ENCODE assay signal across 12 cellular contexts in the genomic region with DNA sequence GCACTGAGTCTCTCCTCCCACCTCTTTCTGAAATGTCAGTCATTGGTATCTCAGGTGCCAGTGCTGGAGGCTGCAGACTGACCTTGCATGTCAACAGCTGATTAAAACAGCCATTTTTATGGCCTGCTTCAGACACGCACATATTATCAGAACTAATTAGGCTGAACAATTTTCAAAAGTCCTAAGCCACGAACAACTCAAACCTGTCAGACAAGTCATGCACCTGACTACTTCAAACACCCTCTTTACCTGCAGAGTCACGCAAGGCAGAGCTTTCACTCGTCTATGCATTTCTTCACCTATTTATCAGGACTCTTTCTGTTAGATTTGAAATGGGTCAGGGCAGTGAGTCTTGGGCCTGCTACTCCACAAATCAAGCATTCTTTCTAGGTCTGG. TPM values are rescaled to one million over a fixed set of nuclear protein-coding genes. Genes with fewer than 3 reads are reported as not detected.
A peak's percentile ranks its signal among the peaks of the same experiment; 100 is the strongest.
DNase-seq lines count a peak whose midpoint lies in the region; ATAC-seq and TF ChIP-seq lines count a peak whose summit lies in the region.
"Had no signal": no experiment of that assay in that cellular context is flagged by ENCODE, and none has a peak within 500 bp of the region (broad histone marks: within the 10 kb centered on the region; RNA-seq: fewer than 3 reads in every experiment).

No MANE protein-coding gene starts in this region.

- peaks cover 17% of the 10 kb centered on the region for H3K4me1 ChIP-seq in osteoblast (ENCODE audit: insufficient read depth, low read length)

- H3K27ac ChIP-seq in caudate nucleus (ENCODE audit: low read depth, low read length): peak overlapping the region; percentile 38
- H3K27ac ChIP-seq in osteoblast (ENCODE audit: low read depth, low read length): peak overlapping the region; percentile 48

- H3K4me3 ChIP-seq in osteoblast (ENCODE audit: insufficient read depth, low read length): no peak overlapping the region

- peaks cover 24% of the 10 kb centered on the region for H3K36me3 Mint-ChIP-seq in T-cell

- no peak overlapping the region for H3K27ac Mint-ChIP-seq in T-cell

- H3K4me3 Mint-ChIP-seq in T-cell: no peak overlapping the region

- H3K27me3 Mint-ChIP-seq in T-cell: no peaks in the 10 kb centered on the region

- peaks cover 42% of the 10 kb centered on the region for H3K79me2 ChIP-seq in osteoblast (ENCODE audit: insufficient read depth, low read length)

- peaks cover 15% of the 10 kb centered on the region for H3K36me3 ChIP-seq in osteoblast (ENCODE audit: insufficient read depth, low read length)

- H3K9me3 ChIP-seq in osteoblast (ENCODE audit: low read depth, low read length): no peaks in the 10 kb centered on the region

- no peaks in the 10 kb centered on the region for H3K27me3 ChIP-seq in osteoblast (ENCODE audit: insufficient read depth, low read length)

- H3K4me1 Mint-ChIP-seq in T-cell: peaks cover 3 to 10% (median 6%) of the 10 kb centered on the region in 3 donors

- DNase-seq in DMS53 (lab: John Stamatoyannopoulos, UW) (peak; percentile 96), NCI-H1417 treated with DMSO at 0.1 percent for 48 hours (lab: John Stamatoyannopoulos, UW) (peak; percentile 86), caudate nucleus (lab: John Stamatoyannopoulos, UW) (no peak), osteoblast (ENCODE audit: insufficient read length, low spot score, missing footprints) (no peak), NCI-H187 (lab: John Stamatoyannopoulos, UW) (no peak), anterior cingulate cortex (lab: John Stamatoyannopoulos, UW) (no peak), T-cell (no peak)
- DNase-seq: COR-L47; effector memory CD4-positive, alpha-beta T cell; NCI-H446; T-helper 9 cell had no signal

- peaks cover 42% of the 10 kb centered on the region for H4K20me1 ChIP-seq in osteoblast (ENCODE audit: insufficient read depth, low read length)

- no peak overlapping the region for H2AFZ ChIP-seq in osteoblast (ENCODE audit: low read length)

- ATAC-seq in HG03565 (IDR thresholded peaks at IDR 0.05; ENCODE audit: unreplicated experiment) (no peak), T-cell (replicated peaks in 1 of 4) (no peak)

- peak overlapping the region; percentile 46 for H3K4me2 ChIP-seq in osteoblast (ENCODE audit: insufficient read depth, low read length)

- H3K9me3 Mint-ChIP-seq in T-cell: no peaks in the 10 kb centered on the region

- CTCF ChIA-PET in T-cell (lab: Charles Lee): interaction anchor here in 1 of 2 donors (0.5 to 1.4 kb wide), 2 partner anchors 10 to 204 kb away, joined by 3 to 5 read pairs; no protein-coding TSS in a partner anchor

- POLR2A ChIA-PET in T-cell (lab: Charles Lee): no interaction called here

- no peak for TF ChIP-seq CTCF in osteoblast (IDR thresholded peaks at IDR 0.05; ENCODE audit: extremely low read depth, low read depth, low read length)

RNA-seq across cellular contexts. Expression of gene CLK3, which starts 26.7 kb away (rescaled TPM):
- total RNA-seq in osteoblast (42.7 and 47.0 TPM in 2 replicates), T-cell (100 to 1,000 TPM; 162 to 258 (median 180) TPM)

RNA-seq across cellular contexts. Expression of gene EDC3, which starts 53.5 kb away (rescaled TPM):
- total RNA-seq in osteoblast (9.8 and 11.2 TPM in 2 replicates), T-cell (10 to 100 TPM; 31.8 to 49.4 (median 43.2) TPM)

Comparison
In these comparisons a context has a peak if more than half of its experiments do, and no peak if none do; other contexts are left out.
1. DNase-seq: peak in DMS53 (single experiment) and NCI-H1417 treated with DMSO at 0.1 percent for 48 hours (single experiment); none in caudate nucleus (0 of 61), osteoblast (single experiment), NCI-H187 (0 of 2), anterior cingulate cortex (0 of 58) and T-cell (0 of 34).